In genomic region chr5:179344301-179345178, GRCh38 we compare ENCODE assay signal across 9 cellular contexts. TPM values are rescaled to one million over a fixed set of nuclear protein-coding genes. Genes with fewer than 3 reads are reported as not detected.
DNase-seq lines count a peak whose midpoint lies in the region; ATAC-seq and TF ChIP-seq lines count a peak whose summit lies in the region.
"Had no signal": no experiment of that assay in that cellular context is flagged by ENCODE, and none has a peak within 500 bp of the region (broad histone marks: within the 10 kb centered on the region; RNA-seq: fewer than 3 reads in every experiment).

No MANE protein-coding gene starts in this region.

- TF ChIP-seq CTCF in VCaP (conservative IDR thresholded peaks at IDR 0.05): peak; percentile 52

- WGBS in right cardiac atrium: under 1% methylated on average over 92 of the region's 92 CpGs

- no peaks in the 10 kb centered on the region for H3K4me1 ChIP-seq in right cardiac atrium (ENCODE audit: control insufficient read depth, insufficient read depth, low read length)
- no peaks in the 10 kb centered on the region for H3K4me1 ChIP-seq in rectal smooth muscle tissue (ENCODE audit: control insufficient read depth, insufficient read depth, low read length)

- peak overlapping the region; percentile 45; the same call in 1 of the 2 replicates for H3K27ac ChIP-seq in VCaP
- H3K27ac ChIP-seq in right cardiac atrium (ENCODE audit: low read length): no peak overlapping the region
- H3K27ac ChIP-seq in rectal smooth muscle tissue (ENCODE audit: low read depth, low read length): no peak overlapping the region

- no peaks in the 10 kb centered on the region for H3K9me3 ChIP-seq in right cardiac atrium (ENCODE audit: control insufficient read depth, low read length)

- H3K4me3 ChIP-seq in right cardiac atrium (ENCODE audit: low read length) (peak overlapping the region; percentile 78), rectal smooth muscle tissue (ENCODE audit: low read length) (peak overlapping the region; percentile 65)
- H3K4me3 ChIP-seq: GM12878 had no signal

- no peak overlapping the region for H3K9ac ChIP-seq in rectal smooth muscle tissue (ENCODE audit: low read length)

- H3K36me3 ChIP-seq in rectal smooth muscle tissue (ENCODE audit: control insufficient read depth, insufficient read depth, low read length): no peaks in the 10 kb centered on the region

- intact Hi-C loops in right cardiac atrium (cut with DNase I): loop anchor here in 2 of 4 donors (5.0 to 10.0 kb wide), 2 partner anchors 177 to 180 kb away; no protein-coding TSS in a partner anchor

- peak; percentile 77 for DNase-seq in D341Med (ENCODE audit: low spot score)
- DNase-seq in right cardiac atrium: peak in 1 of 3 donors; percentile 76

- no peaks in the 10 kb centered on the region for H3K27me3 ChIP-seq in right cardiac atrium (ENCODE audit: control insufficient read depth, insufficient read depth)
- H3K27me3 ChIP-seq in rectal smooth muscle tissue (ENCODE audit: control insufficient read depth, insufficient read depth, low read length): peaks cover 4% of the 10 kb centered on the region

- ATAC-seq in right cardiac atrium (peak; percentile 34 to 35), GM19324 (IDR thresholded peaks at IDR 0.05; ENCODE audit: low FRiP score, unreplicated experiment) (no peak), HG03432 (IDR thresholded peaks at IDR 0.05; ENCODE audit: unreplicated experiment) (no peak), GM21619 (IDR thresholded peaks at IDR 0.05; ENCODE audit: unreplicated experiment) (no peak), GM21723 (IDR thresholded peaks at IDR 0.05; ENCODE audit: unreplicated experiment) (no peak)
- ATAC-seq: GM12878 had no signal

RNA-seq across cellular contexts. Expression of gene ADAMTS2, which starts 0.7 kb away (rescaled TPM):
- total RNA-seq in right cardiac atrium: 10 to 100 TPM; 11.9 to 23.2 (median 18.0) TPM
- 7.0 TPM for polyA plus RNA-seq in right cardiac atrium

Comparison
In these comparisons a context has a peak if more than half of its experiments do, and no peak if none do; other contexts are left out.
1. ATAC-seq: peak in right cardiac atrium (2 of 2); none in GM19324 (single experiment), HG03432 (single experiment), GM21619 (single experiment) and GM21723 (single experiment).